In the genomic region with DNA sequence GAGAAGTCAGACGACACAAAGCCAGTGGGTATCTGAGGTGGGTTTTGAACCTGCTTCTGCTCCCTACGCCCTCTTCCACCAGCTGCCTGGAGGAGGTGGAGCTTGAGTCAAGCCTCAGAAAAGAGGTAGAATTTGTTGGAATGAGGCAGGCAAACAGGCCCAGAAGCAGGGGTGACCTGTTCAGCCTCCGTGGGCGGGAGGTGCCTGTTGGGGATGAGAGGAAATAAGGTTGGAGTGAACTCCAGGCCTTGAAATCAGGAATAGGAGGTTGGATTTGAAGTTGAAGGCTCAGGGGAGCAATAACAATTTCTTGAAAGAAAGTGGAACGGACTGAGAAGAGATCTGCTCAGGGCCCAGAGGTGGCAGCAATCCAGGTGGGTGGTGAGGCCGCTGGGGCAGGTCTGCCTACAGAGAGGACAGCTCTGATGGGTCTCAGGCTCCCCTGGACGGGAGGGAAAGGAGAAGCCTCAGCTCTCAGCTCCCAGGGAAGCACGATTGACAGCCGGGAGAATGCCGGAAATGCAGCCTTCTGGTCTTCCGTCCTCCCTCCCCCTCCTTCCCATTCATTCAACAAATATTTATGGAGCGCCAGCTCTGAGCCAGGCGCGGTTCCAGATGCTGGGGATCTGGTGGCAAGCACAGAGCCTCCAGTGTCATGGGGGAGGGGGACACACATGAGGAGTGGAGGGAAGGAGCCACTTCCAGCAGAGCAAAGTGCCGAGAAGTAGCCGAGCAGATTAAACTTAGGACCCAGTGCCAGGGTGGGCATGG, we compare ENCODE assay signal across 1 cellular context.
TF ChIP-seq lines count a peak whose summit lies in the region.

No MANE protein-coding gene starts in this region.

TF ChIP-seq in IMR-90, 13 proteins besides CTCF, POLR2A, EP300 and RAD21:
- TF ChIP-seq MAZ (IDR thresholded peaks at IDR 0.05; ENCODE audit: borderline replicate concordance, low read depth, low read length) (peak; percentile 54), MXI1 (IDR thresholded peaks at IDR 0.05; ENCODE audit: borderline replicate concordance, low read depth, low read length) (no peak), BHLHE40 (IDR thresholded peaks at IDR 0.05; ENCODE audit: low read depth, low read length) (peak; percentile 35; the same call in 1 of the 2 replicates), FOS (IDR thresholded peaks at IDR 0.05; ENCODE audit: low read depth, low read length) (peak; percentile 65; the same call in 1 of the 2 replicates), SMC3 (IDR thresholded peaks at IDR 0.05; ENCODE audit: low read depth, low read length) (peak; percentile 31; the same call in 1 of the 2 replicates), MAFK (IDR thresholded peaks at IDR 0.05; ENCODE audit: low read depth, low read length) (no peak)
